In the genomic region with DNA sequence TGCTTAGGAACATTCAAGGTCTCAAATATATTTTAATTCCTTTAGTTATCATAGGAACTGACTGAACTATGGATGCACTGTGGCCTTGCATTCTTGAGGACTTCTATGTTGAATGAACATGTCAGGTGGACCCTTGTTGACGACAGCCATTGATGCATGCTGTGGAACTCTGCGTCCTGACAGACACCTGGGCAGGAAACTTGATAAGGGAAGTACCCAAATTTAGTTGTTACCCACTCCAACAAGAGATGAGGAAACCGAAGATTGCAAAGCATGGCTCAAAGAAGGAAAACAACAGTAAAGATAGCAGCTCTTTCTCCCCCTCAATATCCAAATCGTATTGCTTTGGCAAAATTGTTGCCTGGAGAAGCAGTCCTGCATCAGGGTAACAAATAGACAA, we compare ENCODE assay signal across 26 cellular contexts.
"Had no signal": no experiment of that assay in that cellular context is flagged by ENCODE, and none has a peak within 500 bp of the region (broad histone marks: within the 10 kb centered on the region; RNA-seq: fewer than 3 reads in every experiment).

No MANE protein-coding gene starts in this region.

- ATAC-seq: K562, T-cell had no signal

- H3K27me3 Mint-ChIP-seq: IgD-negative memory B cell, T-cell had no signal

- H3K4me1 Mint-ChIP-seq: T-cell had no signal

- H3K9ac ChIP-seq: KMS-11, SK-N-SH had no signal

- H3K27ac ChIP-seq: HL-60, KMS-11, RWPE1 had no signal

- H3K4me2 ChIP-seq: KMS-11, SK-N-SH had no signal

- H3K9me2 ChIP-seq: SK-N-SH had no signal

- H3K27ac Mint-ChIP-seq: IgD-negative memory B cell, T-cell had no signal

- H3K9me3 ChIP-seq: SK-N-SH had no signal

- H3K36me3 Mint-ChIP-seq: IgD-negative memory B cell, T-cell had no signal

- H3K4me3 ChIP-seq: K562 had no signal

- DNase-seq: Kasumi-1, MM.1S, NCI-H1048, NCI-H1105, NCI-H1417, NCI-H1436 treated with DMSO at 0.1 percent for 48 hours, NCI-H1694, NCI-H187 treated with DMSO at 0.1 percent for 48 hours, NCI-H2081, NCI-H2107, NCI-H2171, NCI-H226, NCI-H446, NCI-H510A, NCI-H524 treated with DMSO at 0.1 percent for 48 hours, NCI-H69, NCI-H774, SHP77, SK-N-SH, SW 1271, T-cell had no signal

- H3K4me3 Mint-ChIP-seq: T-cell had no signal
